22 cellular contexts compared by ENCODE assay signal in the genomic region with DNA sequence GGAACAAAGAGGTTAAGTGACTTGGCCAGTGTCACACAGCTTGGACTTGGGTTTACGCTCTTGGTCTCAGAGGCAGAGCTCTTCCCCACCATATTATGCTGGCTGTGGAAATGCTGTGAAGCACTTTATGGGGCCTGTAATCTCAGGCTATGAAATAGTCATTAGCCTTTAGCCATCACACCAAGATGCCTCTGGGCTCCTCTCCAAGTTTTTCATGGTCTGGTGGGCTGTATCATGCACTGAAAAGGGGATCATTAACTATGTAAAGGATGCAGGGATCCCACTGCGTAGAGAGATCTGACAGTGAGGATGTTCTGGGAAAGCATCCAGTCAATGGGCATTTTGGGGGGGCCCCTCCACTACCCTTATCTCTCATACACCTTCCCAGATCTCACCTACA. TPM values are rescaled to one million over a fixed set of nuclear protein-coding genes. Genes with fewer than 3 reads are reported as not detected.
DNase-seq lines count a peak whose midpoint lies in the region; ATAC-seq and TF ChIP-seq lines count a peak whose summit lies in the region.
"Had no signal": no experiment of that assay in that cellular context is flagged by ENCODE, and none has a peak within 500 bp of the region (broad histone marks: within the 10 kb centered on the region; RNA-seq: fewer than 3 reads in every experiment).

No MANE protein-coding gene starts in this region.

- no peak for TF ChIP-seq CTCF in GM13976 (IDR thresholded peaks at IDR 0.05; ENCODE audit: borderline replicate concordance, control extremely low read depth, extremely low read depth, insufficient read depth, missing control alignments)

- peak; percentile 93 for DNase-seq in ACHN
- peak; percentile 3 for DNase-seq in GM13976 (ENCODE audit: low spot score)
- DNase-seq in NCI-H446 treated with DMSO at 0.1 percent for 48 hours (lab: John Stamatoyannopoulos, UW): peak; percentile 81
- DNase-seq in epithelial cell of prostate (ENCODE audit: low read depth, low spot score): no peak
- DNase-seq in posterior vena cava (ENCODE audit: low spot score): no peak
- DNase-seq: activated CD4-positive, alpha-beta T cell treated with anti-CD3 and anti-CD28 coated beads for 48 hours; activated CD8-positive, alpha-beta memory T cell treated with anti-CD3 and anti-CD28 coated beads, Interleukin-2, amount 10 ng/mL, durations not matched to agents 7 days and 5 days; activated naive CD4-positive, alpha-beta T cell treated with anti-CD3 and anti-CD28 coated beads, Interleukin-2, amount 50 U/mL, for 16 hours; amygdala; cortex of kidney; IMR-90; NCI-H1417 treated with DMSO at 0.1 percent for 48 hours; SK-N-SH; T-helper 2 cell had no signal

- in situ Hi-C loops in ACHN (cut with HindIII; ENCODE audit: low pct_ligation_motif_present, low pct_unique_long_range_greater_than_20kb, low sequenced_read_pairs) (no loop called here), GM13976 (cut with MboI; ENCODE audit: low sequenced_read_pairs, unreplicated experiment) (no loop called here)

- peak overlapping the region; percentile 78 for H3K27ac ChIP-seq in epithelial cell of prostate
- H3K27ac ChIP-seq: C4-2B, parathyroid adenoma, sigmoid colon had no signal

- ATAC-seq in HG03571 (IDR thresholded peaks at IDR 0.05; ENCODE audit: unreplicated experiment) (no peak), GM18498 (IDR thresholded peaks at IDR 0.05; ENCODE audit: unreplicated experiment) (no peak), HG03354 (IDR thresholded peaks at IDR 0.05; ENCODE audit: poor library complexity, severe bottlenecking, unreplicated experiment) (no peak)
- ATAC-seq: activated CD8-positive, alpha-beta memory T cell treated with anti-CD3 and anti-CD28 coated beads, Interleukin-2, amount 10 ng/mL, durations not matched to agents 7 days and 5 days had no signal

- intact Hi-C loops in posterior vena cava (cut with DNase I): no loop called here

RNA-seq across cellular contexts. Expression of a gene that starts 19.8 kb away (rescaled TPM):
- not detected for total RNA-seq in posterior vena cava
- total RNA-seq: activated CD8-positive, alpha-beta memory T cell treated with anti-CD3 and anti-CD28 coated beads, Interleukin-2, amount 10 ng/mL, durations not matched to agents 7 days and 5 days; cardiac septum; RPMI7951; sigmoid colon had no signal

RNA-seq across cellular contexts. Expression of a gene that starts 51.7 kb away (rescaled TPM):
- 10 to 100 TPM; 29.1 to 36.7 TPM for total RNA-seq in posterior vena cava

Comparison
In these comparisons a context has a peak if more than half of its experiments do, and no peak if none do; other contexts are left out.
1. DNase-seq: peak in ACHN (single experiment), GM13976 (single experiment) and NCI-H446 treated with DMSO at 0.1 percent for 48 hours (single experiment); none in epithelial cell of prostate (single experiment) and posterior vena cava (single experiment).